In genomic region chr2:90323612-90324558, GRCh38 we compare ENCODE assay signal across 8 cellular contexts.
DNase-seq lines count a peak whose midpoint lies in the region; ATAC-seq and TF ChIP-seq lines count a peak whose summit lies in the region.
"Not testable (repeated sequence)": the region's sequence is repeated elsewhere in the genome, so short reads cannot be mapped to it uniquely, and the experiment has no call there.

No MANE protein-coding gene starts in this region.

- H3K9me3 Mint-ChIP-seq in WTC11; effector memory CD8-positive, alpha-beta T cell: not testable (repeated sequence)

- H3K23ac ChIP-seq in trophoblast cell (ENCODE audit: low read length), result not testable (repeated sequence)

- not testable (repeated sequence) for H4K12ac ChIP-seq in trophoblast cell (ENCODE audit: low read depth, low read length)

- H2AK5ac ChIP-seq in trophoblast cell (ENCODE audit: low read length), result not testable (repeated sequence)

- H3K4ac ChIP-seq in trophoblast cell (ENCODE audit: low read depth, low read length), result not testable (repeated sequence)

- H2AFZ ChIP-seq in trophoblast cell (ENCODE audit: insufficient read depth, low read length, poor library complexity), result peak overlapping the region; percentile 63

- not testable (repeated sequence) for H3K27ac ChIP-seq in HUES64 (ENCODE audit: low read depth, low read length); adrenal gland; right cardiac atrium (ENCODE audit: low read length); trophoblast cell (ENCODE audit: low read depth, low read length); testis

- not testable (repeated sequence) for H3K36me3 ChIP-seq in BJ (ENCODE audit: control insufficient read depth, insufficient read depth, low read length); HUES64 (ENCODE audit: insufficient read depth, low read length); adrenal gland (replicated peaks in 1 of 2); trophoblast cell (ENCODE audit: control insufficient read depth in 1 of 2, insufficient read depth in 2 of 2, low read length in 2 of 2); testis (ENCODE audit: low read depth, missing control alignments)

- CTCF ChIA-PET in BJ (lab: Yijun Ruan, JAX), result not testable (repeated sequence)
- CTCF ChIA-PET in WTC11 (lab: Charles Lee), result interaction anchor here (1.1 kb wide), 1 partner anchor 1155 kb away, joined by 4 read pairs; no protein-coding TSS in a partner anchor

- H3K14ac ChIP-seq in trophoblast cell (ENCODE audit: low read length), result not testable (repeated sequence)

- WGBS in HUES64, result 93% methylated on average over 120 of the region's 134 CpGs
- 1 to 27% (median 2%) methylated on average over 29 to 109 of the region's 134 CpGs; no CpG with 5 or more reads in 1 of the 4 donors for WGBS in adrenal gland, 4 donors
- WGBS in right cardiac atrium, result 4% methylated on average over 95 of the region's 134 CpGs
- WGBS in trophoblast cell (ENCODE audit: extremely low coverage, insufficient coverage, insufficient read length), result no CpG with 5 or more reads among the region's 134 CpGs
- 19% methylated on average over 25 of the region's 134 CpGs; no CpG with 5 or more reads in 1 of the 2 donors for WGBS in testis, 2 donors

- H3K27me3 ChIP-seq in BJ (ENCODE audit: control insufficient read depth, insufficient read depth, low read length); adrenal gland; right cardiac atrium (ENCODE audit: control insufficient read depth, insufficient read depth); trophoblast cell (ENCODE audit: insufficient read depth, low read length); testis: not testable (repeated sequence)
- peaks cover 11% of the 10 kb centered on the region for H3K27me3 ChIP-seq in HUES64 (ENCODE audit: insufficient read depth, low read length)

- not testable (repeated sequence) for ATAC-seq in WTC11; effector memory CD8-positive, alpha-beta T cell (replicated peaks); right cardiac atrium

- POLR2A ChIA-PET in BJ (lab: Charles Lee); WTC11 (lab: Charles Lee): not testable (repeated sequence)

- H3K4me3 Mint-ChIP-seq in WTC11, result not testable (repeated sequence)
- H3K4me3 Mint-ChIP-seq in effector memory CD8-positive, alpha-beta T cell, result peak overlapping the region; percentile 64 to 74

- H4K8ac ChIP-seq in trophoblast cell (ENCODE audit: low read depth, low read length), result not testable (repeated sequence)

- not testable (repeated sequence) for H2BK120ac ChIP-seq in trophoblast cell (ENCODE audit: insufficient read depth, low read length, poor library complexity)

- not testable (repeated sequence) for H3K79me2 ChIP-seq in trophoblast cell (ENCODE audit: control insufficient read depth, insufficient read depth, low read length, poor library complexity)

- intact Hi-C loops in adrenal gland (cut with DNase I); right cardiac atrium (cut with DNase I); testis (cut with DNase I; ENCODE audit: low total_unique reads): not testable (repeated sequence)

- not testable (repeated sequence) for H4K91ac ChIP-seq in trophoblast cell (ENCODE audit: low read depth, low read length)

- H2BK5ac ChIP-seq in trophoblast cell (ENCODE audit: low read depth, low read length, poor library complexity), result not testable (repeated sequence)

- peak overlapping the region; percentile 48 for H3K4me2 ChIP-seq in trophoblast cell (ENCODE audit: low read length)

- not testable (repeated sequence) for H3K4me1 ChIP-seq in HUES64 (ENCODE audit: insufficient read depth, low read length); adrenal gland (replicated peaks in 1 of 2); right cardiac atrium (ENCODE audit: control insufficient read depth, insufficient read depth, low read length); trophoblast cell (ENCODE audit: control insufficient read depth in 1 of 2, insufficient read depth in 2 of 2, low read length in 2 of 2); testis

- not testable (repeated sequence) for DNase-seq in BJ (ENCODE audit: low read depth); effector memory CD8-positive, alpha-beta T cell
- DNase-seq in WTC11 (ENCODE audit: low spot score) (peak; percentile 11), adrenal gland (peak in 4 of 7 donors; percentile 13 to 43 (median 21)), right cardiac atrium (peak in 2 of 3 donors; percentile 37 to 57), trophoblast cell (peak in 1 of 2 donors; percentile 29), testis (peak; percentile 23)

- not testable (repeated sequence) for TF ChIP-seq CTCF in BJ (IDR thresholded peaks at IDR 0.05; ENCODE audit: insufficient read depth, low read depth, low read length); WTC11 (IDR thresholded peaks at IDR 0.05); adrenal gland (IDR thresholded peaks at IDR 0.05); testis (IDR thresholded peaks at IDR 0.05)

- H3K79me1 ChIP-seq in trophoblast cell (ENCODE audit: low read length), result not testable (repeated sequence)

- not testable (repeated sequence) for H3K9ac ChIP-seq in HUES64 (ENCODE audit: low read depth, low read length); trophoblast cell (ENCODE audit: low read length)

- H3K27ac Mint-ChIP-seq in WTC11, result not testable (repeated sequence)
- H3K27ac Mint-ChIP-seq in effector memory CD8-positive, alpha-beta T cell, result peak overlapping the region in 1 of 2 donors; percentile 77

- not testable (repeated sequence) for H3K4me1 Mint-ChIP-seq in WTC11; effector memory CD8-positive, alpha-beta T cell (ENCODE audit: low read depth in 2 of 2)

- H3K27me3 Mint-ChIP-seq in WTC11 (ENCODE audit: low read depth); effector memory CD8-positive, alpha-beta T cell: not testable (repeated sequence)

- H3K4me3 ChIP-seq in BJ (ENCODE audit: low read depth, low read length) (peak overlapping the region; percentile 30), HUES64 (ENCODE audit: low read length) (0 out of 2 replicates have a peak overlapping the region, but pooled peaks have one; percentile 16), adrenal gland (peak overlapping the region in 1 of 4 donors; percentile 53), right cardiac atrium (ENCODE audit: low read length) (peak overlapping the region; percentile 69)
- not testable (repeated sequence) for H3K4me3 ChIP-seq in trophoblast cell (ENCODE audit: low read depth, low read length); testis

- H3K36me3 Mint-ChIP-seq in WTC11, result not testable (repeated sequence)
- H3K36me3 Mint-ChIP-seq in effector memory CD8-positive, alpha-beta T cell (ENCODE audit: insufficient read depth), result peaks cover 12% of the 10 kb centered on the region

- TF ChIP-seq POLR2A in adrenal gland (IDR thresholded peaks at IDR 0.05); testis (IDR thresholded peaks at IDR 0.05): not testable (repeated sequence)

- not testable (repeated sequence) for H3K9me3 ChIP-seq in HUES64 (ENCODE audit: insufficient read depth, low read depth, low read length); adrenal gland (replicated peaks in 1 of 3); right cardiac atrium (ENCODE audit: control insufficient read depth, low read length); trophoblast cell (ENCODE audit: insufficient read depth, low read depth, low read length); testis

- not testable (repeated sequence) for H3K18ac ChIP-seq in trophoblast cell (ENCODE audit: low read length)

- not testable (repeated sequence) for H2BK12ac ChIP-seq in trophoblast cell (ENCODE audit: low read length)
